1 cellular context compared by ENCODE assay signal in genomic region chr22:46250783-46251125, GRCh38.
TF ChIP-seq lines count a peak whose summit lies in the region.

No MANE protein-coding gene starts in this region.

TF ChIP-seq in IMR-90, 13 proteins besides CTCF, POLR2A, EP300 and RAD21 (continued from another document):
- TF ChIP-seq RFX5 (IDR thresholded peaks at IDR 0.05; ENCODE audit: low read depth, low read length) (no peak), USF2 (IDR thresholded peaks at IDR 0.05; ENCODE audit: low read depth, low read length) (no peak), BHLHE40 (IDR thresholded peaks at IDR 0.05; ENCODE audit: low read depth, low read length) (no peak), MAZ (IDR thresholded peaks at IDR 0.05; ENCODE audit: borderline replicate concordance, low read depth, low read length) (no peak), RCOR1 (IDR thresholded peaks at IDR 0.05; ENCODE audit: insufficient replicate concordance, low read length) (no peak), MAFK (IDR thresholded peaks at IDR 0.05; ENCODE audit: low read depth, low read length) (no peak), MXI1 (IDR thresholded peaks at IDR 0.05; ENCODE audit: borderline replicate concordance, low read depth, low read length) (no peak)
